In genomic region chr6:142698751-142699150, GRCh38 we compare ENCODE assay signal across 1 cellular context.
TF ChIP-seq lines count a peak whose summit lies in the region.

No MANE protein-coding gene starts in this region.

TF ChIP-seq in SK-N-SH treated with all-trans-retinoic acid at 6 μM for 48 hours, 23 proteins besides CTCF, POLR2A, EP300 and RAD21 (continued from another document):
- TF ChIP-seq TSHZ2 (CRISPR knock-in tag; IDR thresholded peaks at IDR 0.05) (no peak), PATZ1 (CRISPR knock-in tag; IDR thresholded peaks at IDR 0.05; ENCODE audit: borderline replicate concordance) (no peak), ISL1 (CRISPR knock-in tag; IDR thresholded peaks at IDR 0.05) (no peak), GLIS3 (CRISPR knock-in tag; IDR thresholded peaks at IDR 0.05) (no peak)
TF ChIP-seq in SK-N-SH treated with all-trans-retinoic acid at 6 μM for 48 hours: peak in this region for 0.
